ENCODE assay signal across 31 cellular contexts in the genomic region with DNA sequence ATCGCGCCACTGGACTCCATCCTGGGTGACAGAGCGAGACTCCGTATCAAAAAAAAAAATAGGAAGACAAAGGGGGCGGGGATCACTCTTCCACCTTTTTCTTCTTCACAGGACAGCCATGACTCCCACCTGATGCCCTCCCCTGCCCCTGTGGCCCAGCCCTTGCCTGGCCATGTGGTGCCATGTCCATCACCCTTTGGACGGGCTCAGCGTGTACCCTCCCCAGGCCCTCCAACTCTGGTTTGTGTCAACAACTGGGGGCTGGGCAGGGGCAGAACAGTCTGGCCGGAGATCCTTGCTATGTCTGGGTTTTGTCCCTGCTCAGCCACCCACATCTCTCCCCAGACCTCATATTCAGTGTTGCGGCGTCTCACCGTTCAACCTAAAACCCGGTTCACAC. TPM values are rescaled to one million over a fixed set of nuclear protein-coding genes. Genes with fewer than 3 reads are reported as not detected.
"Had no signal": no experiment of that assay in that cellular context is flagged by ENCODE, and none has a peak within 500 bp of the region (broad histone marks: within the 10 kb centered on the region; RNA-seq: fewer than 3 reads in every experiment).

No MANE protein-coding gene starts in this region.

- H3K4me3 ChIP-seq: SJSA1 had no signal

- H3K36me3 ChIP-seq: brain microvascular endothelial cell had no signal

- H3K4me2 ChIP-seq: KMS-11, SK-N-SH had no signal

- H3K27ac Mint-ChIP-seq: activated CD4-positive, alpha-beta T cell treated with anti-CD3 and anti-CD28 coated beads, Interleukin-2, amount 10 ng/mL, durations not matched to agents 24 days and 14 days; activated CD8-positive, alpha-beta T cell treated with anti-CD3 and anti-CD28 coated beads for 36 hours; activated naive CD8-positive, alpha-beta T cell treated with anti-CD3 and anti-CD28 coated beads for 36 hours; activated T-cell treated with anti-CD3 and anti-CD28 coated beads, Interleukin-2, amount 50 U/mL, for 72 hours; activated T-helper 17 cell treated with anti-CD3 and anti-CD28 coated beads, Interleukin-2, amount 50 U/mL, for 72 hours; T-helper 1 cell treated with Interleukin-12 subunit alpha and Interleukin-12 subunit beta and Interleukin-4 antibody, amounts not matched to agents 30 μg/mL and 1 μg/mL, for 36 hours; T-helper 2 cell treated with Interferon-gamma antibody and Interleukin-4, amounts not matched to agents 5 μg/mL and 100 μg/mL, for 36 hours had no signal

- H3K4me3 Mint-ChIP-seq: activated CD4-positive, alpha-beta T cell treated with anti-CD3 and anti-CD28 coated beads, Interleukin-2, amount 10 ng/mL, durations not matched to agents 24 days and 14 days; activated CD8-positive, alpha-beta T cell treated with anti-CD3 and anti-CD28 coated beads for 36 hours; activated naive CD8-positive, alpha-beta T cell treated with anti-CD3 and anti-CD28 coated beads for 36 hours; activated T-cell treated with anti-CD3 and anti-CD28 coated beads, Interleukin-2, amount 50 U/mL, for 72 hours; activated T-helper 17 cell treated with anti-CD3 and anti-CD28 coated beads, Interleukin-2, amount 50 U/mL, for 72 hours; T-helper 1 cell treated with Interleukin-12 subunit alpha and Interleukin-12 subunit beta and Interleukin-4 antibody, amounts not matched to agents 30 μg/mL and 1 μg/mL, for 36 hours; T-helper 2 cell treated with Interferon-gamma antibody and Interleukin-4, amounts not matched to agents 5 μg/mL and 100 μg/mL, for 36 hours had no signal

- H3K27me3 ChIP-seq: SJSA1 had no signal

- H3K9me3 Mint-ChIP-seq: activated CD4-positive, alpha-beta T cell treated with anti-CD3 and anti-CD28 coated beads, Interleukin-2, amount 10 ng/mL, durations not matched to agents 24 days and 14 days; activated CD8-positive, alpha-beta T cell treated with anti-CD3 and anti-CD28 coated beads for 36 hours; activated naive CD8-positive, alpha-beta T cell treated with anti-CD3 and anti-CD28 coated beads for 36 hours; activated T-cell treated with anti-CD3 and anti-CD28 coated beads, Interleukin-2, amount 50 U/mL, for 72 hours; activated T-helper 17 cell treated with anti-CD3 and anti-CD28 coated beads, Interleukin-2, amount 50 U/mL, for 72 hours; T-helper 1 cell treated with Interleukin-12 subunit alpha and Interleukin-12 subunit beta and Interleukin-4 antibody, amounts not matched to agents 30 μg/mL and 1 μg/mL, for 36 hours; T-helper 2 cell treated with Interferon-gamma antibody and Interleukin-4, amounts not matched to agents 5 μg/mL and 100 μg/mL, for 36 hours had no signal

- H3K9me3 ChIP-seq: SJSA1, SK-N-SH had no signal

- H3K4me1 Mint-ChIP-seq: activated T-helper 17 cell treated with anti-CD3 and anti-CD28 coated beads, Interleukin-2, amount 50 U/mL, for 72 hours had no signal

- DNase-seq: activated CD4-positive, alpha-beta T cell treated with anti-CD3 and anti-CD28 coated beads, Interleukin-2, amount 10 ng/mL, durations not matched to agents 24 days and 14 days; activated CD4-positive, alpha-beta T cell treated with anti-CD3 and anti-CD28 coated beads, Interleukin-2, amount 50 U/mL, for 4 hours; activated CD8-positive, alpha-beta T cell treated with anti-CD3 and anti-CD28 coated beads for 36 hours; activated naive CD4-positive, alpha-beta T cell; activated naive CD4-positive, alpha-beta T cell treated with anti-CD3 and anti-CD28 coated beads, Interleukin-2, amount 50 U/mL, for 16 hours; activated naive CD8-positive, alpha-beta T cell treated with anti-CD3 and anti-CD28 coated beads for 36 hours; activated T-cell treated with anti-CD3 and anti-CD28 coated beads, Interleukin-2, amount 50 U/mL, for 1 hour; activated T-cell treated with anti-CD3 and anti-CD28 coated beads, Interleukin-2, amount 50 U/mL, for 72 hours; amniotic stem cell; aorta; brain microvascular endothelial cell; central memory CD4-positive, alpha-beta T cell; MM.1S; MV-4-11; NCI-H1092; NCI-H1436 treated with DMSO at 0.1 percent for 48 hours; NCI-H1694 treated with DMSO at 0.1 percent for 48 hours; NCI-H2029 treated with DMSO at 0.1 percent for 48 hours; NCI-H2171 treated with DMSO at 0.1 percent for 48 hours; NCI-H2227 treated with DMSO at 0.1 percent for 48 hours; NCI-H446; NCI-H510A treated with DMSO at 0.1 percent for 48 hours; NCI-H69; SHP77 treated with DMSO at 0.1 percent for 48 hours; SK-N-SH had no signal

- H3K27ac ChIP-seq: brain microvascular endothelial cell, KMS-11, SJSA1 had no signal

RNA-seq across cellular contexts. Expression of a gene that starts 8.2 kb away (rescaled TPM):
- total RNA-seq: activated CD4-positive, alpha-beta T cell treated with anti-CD3 and anti-CD28 coated beads, Interleukin-2, amount 10 ng/mL, durations not matched to agents 24 days and 14 days; activated CD8-positive, alpha-beta memory T cell treated with anti-CD3 and anti-CD28 coated beads for 36 hours; activated CD8-positive, alpha-beta T cell treated with anti-CD3 and anti-CD28 coated beads for 36 hours; activated naive CD8-positive, alpha-beta T cell treated with anti-CD3 and anti-CD28 coated beads for 36 hours; activated T-helper 17 cell treated with anti-CD3 and anti-CD28 coated beads, Interleukin-2, amount 50 U/mL, for 72 hours; aorta had no signal
- polyA plus RNA-seq: aorta had no signal

RNA-seq across cellular contexts. Expression of a gene that starts 17.9 kb away (rescaled TPM):
- total RNA-seq: activated CD4-positive, alpha-beta T cell treated with anti-CD3 and anti-CD28 coated beads, Interleukin-2, amount 10 ng/mL, durations not matched to agents 24 days and 14 days; activated CD8-positive, alpha-beta memory T cell treated with anti-CD3 and anti-CD28 coated beads for 36 hours; activated naive CD8-positive, alpha-beta T cell treated with anti-CD3 and anti-CD28 coated beads for 36 hours; activated T-helper 17 cell treated with anti-CD3 and anti-CD28 coated beads, Interleukin-2, amount 50 U/mL, for 72 hours had no signal

RNA-seq across cellular contexts. Expression of a gene that starts 33.9 kb away (rescaled TPM):
- total RNA-seq: activated CD8-positive, alpha-beta memory T cell treated with anti-CD3 and anti-CD28 coated beads for 36 hours; activated CD8-positive, alpha-beta T cell treated with anti-CD3 and anti-CD28 coated beads for 36 hours; activated naive CD8-positive, alpha-beta T cell treated with anti-CD3 and anti-CD28 coated beads for 36 hours; SJSA1 had no signal
